1 cellular context compared by ENCODE assay signal in the genomic region with DNA sequence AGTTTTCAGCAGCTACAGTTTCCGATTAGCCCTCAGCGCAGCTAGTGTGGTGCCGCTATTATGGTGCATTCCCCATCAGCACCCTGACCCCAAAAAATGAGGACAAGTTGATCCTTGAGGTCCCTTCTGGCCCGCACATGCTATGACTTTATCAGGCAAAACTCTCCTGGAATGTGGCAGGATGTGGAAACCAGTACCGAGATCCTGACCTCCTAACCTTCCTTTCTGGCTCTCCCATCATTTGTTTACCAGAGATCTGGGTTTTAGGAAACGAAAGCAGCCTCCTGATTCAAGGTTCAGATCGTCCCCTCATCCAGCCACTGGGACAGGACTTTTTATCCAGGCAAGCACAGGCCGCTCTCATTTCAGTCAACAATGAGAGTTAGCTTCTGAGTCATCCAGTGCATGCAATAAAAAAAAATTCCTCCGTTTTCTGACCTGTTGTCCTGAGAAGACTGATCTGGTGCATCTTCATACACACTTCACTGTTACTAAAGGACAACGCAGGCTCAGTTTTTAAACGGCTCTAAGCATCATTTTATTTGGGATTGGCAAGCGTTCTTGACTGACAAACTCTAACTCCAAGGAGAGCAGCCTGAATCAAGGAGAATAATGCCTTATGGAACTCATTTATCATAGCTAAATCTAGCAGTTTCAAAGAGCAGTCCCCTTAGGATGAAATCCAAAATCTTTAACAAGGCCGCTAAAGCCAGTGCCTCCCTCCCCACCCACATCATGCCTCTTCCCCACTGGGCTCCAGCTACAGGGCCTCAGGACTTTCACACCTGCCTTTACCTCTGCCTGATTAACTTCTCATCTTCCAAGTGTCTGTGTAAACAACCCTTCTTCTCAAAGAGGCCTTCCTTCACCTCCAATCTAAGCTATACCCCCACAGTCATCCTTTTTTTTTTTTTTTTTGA.
TF ChIP-seq lines count a peak whose summit lies in the region.

No MANE protein-coding gene starts in this region.

TF ChIP-seq in HepG2, 621 proteins besides CTCF, POLR2A, EP300 and RAD21 (continued from another document and continues in another):
- TF ChIP-seq ZNF615 (CRISPR knock-in tag; IDR thresholded peaks at IDR 0.05; ENCODE audit: borderline replicate concordance) (0 out of 2 replicates have a peak, but pooled peaks have one; percentile 48), RBM39 (IDR thresholded peaks at IDR 0.05; ENCODE audit: low read depth, low read length, poor library complexity, severe bottlenecking) (no peak), ZNF549 (CRISPR knock-in tag; IDR thresholded peaks at IDR 0.05) (no peak), RFX1 (IDR thresholded peaks at IDR 0.05) (no peak), PAF1 (CRISPR knock-in tag; IDR thresholded peaks at IDR 0.05) (no peak), MTA3 (CRISPR knock-in tag; IDR thresholded peaks at IDR 0.05) (no peak), SNAI1 (CRISPR knock-in tag; IDR thresholded peaks at IDR 0.05; ENCODE audit: borderline replicate concordance) (no peak), SRSF4 (IDR thresholded peaks at IDR 0.05; ENCODE audit: low read depth, low read length, poor library complexity, severe bottlenecking) (no peak), ZNF552 (CRISPR knock-in tag; IDR thresholded peaks at IDR 0.05; ENCODE audit: borderline replicate concordance) (no peak), MXD4 (CRISPR knock-in tag; IDR thresholded peaks at IDR 0.05) (no peak; the same call in 1 of the 2 replicates), ELF1 (CRISPR knock-in tag; IDR thresholded peaks at IDR 0.05) (peak; percentile 12; the same call in 1 of the 2 replicates), ZNF556 (CRISPR knock-in tag; IDR thresholded peaks at IDR 0.05; ENCODE audit: borderline replicate concordance) (peak; percentile 74; the same call in 1 of the 2 replicates), ZNF761 (CRISPR knock-in tag; conservative IDR thresholded peaks at IDR 0.05) (peak; percentile 33; the same call in 1 of the 2 replicates), ADNP (CRISPR knock-in tag; IDR thresholded peaks at IDR 0.05) (no peak), HOXA5 (CRISPR knock-in tag; IDR thresholded peaks at IDR 0.05) (0 out of 2 replicates have a peak, but pooled peaks have one; percentile 39), TBP (CRISPR knock-in tag; IDR thresholded peaks at IDR 0.05) (no peak), SATB2 (CRISPR knock-in tag; IDR thresholded peaks at IDR 0.05) (no peak), ZNF572 (CRISPR knock-in tag; IDR thresholded peaks at IDR 0.05) (no peak), ZKSCAN1 (IDR thresholded peaks at IDR 0.05; ENCODE audit: low read length) (peak; percentile 46; the same call in 1 of the 2 replicates), ZNF672 (CRISPR knock-in tag; IDR thresholded peaks at IDR 0.05) (no peak), ZNF367 (CRISPR knock-in tag; IDR thresholded peaks at IDR 0.05; ENCODE audit: borderline replicate concordance) (no peak), CCAR2 (optimal IDR thresholded peaks at IDR 0.05; ENCODE audit: low read depth, low read length) (no peak), PCBP1 (IDR thresholded peaks at IDR 0.05; ENCODE audit: borderline replicate concordance, low read depth, low read length) (no peak), YEATS4 (CRISPR knock-in tag; IDR thresholded peaks at IDR 0.05; ENCODE audit: borderline replicate concordance) (peak; percentile 59; the same call in 1 of the 2 replicates), ZSCAN29 (CRISPR knock-in tag; conservative IDR thresholded peaks at IDR 0.05) (peak; percentile 75; the same call in 1 of the 2 replicates), SOX6 (IDR thresholded peaks at IDR 0.05) (no peak), SOX6 (CRISPR knock-in tag; IDR thresholded peaks at IDR 0.05) (peak; percentile 92), KLF6 (CRISPR knock-in tag; IDR thresholded peaks at IDR 0.05) (no peak), ZNF501 (CRISPR knock-in tag; IDR thresholded peaks at IDR 0.05) (no peak; the same call in 1 of the 2 replicates), ZNF569 (CRISPR knock-in tag; IDR thresholded peaks at IDR 0.05; ENCODE audit: borderline replicate concordance) (no peak), ZNF660 (CRISPR knock-in tag; IDR thresholded peaks at IDR 0.05; ENCODE audit: borderline replicate concordance, low read depth) (no peak), KAT2B (IDR thresholded peaks at IDR 0.05; ENCODE audit: borderline replicate concordance, low read depth, low read length) (no peak), PAWR (CRISPR knock-in tag; IDR thresholded peaks at IDR 0.05; ENCODE audit: borderline replicate concordance) (no peak), BRCA1 (CRISPR knock-in tag; IDR thresholded peaks at IDR 0.05) (no peak; the same call in 1 of the 2 replicates), CBFB (CRISPR knock-in tag; IDR thresholded peaks at IDR 0.05) (no peak), KLF12 (CRISPR knock-in tag; IDR thresholded peaks at IDR 0.05; ENCODE audit: borderline replicate concordance) (no peak), MIER2 (CRISPR knock-in tag; IDR thresholded peaks at IDR 0.05) (peak; percentile 32; the same call in 1 of the 2 replicates), MED8 (CRISPR knock-in tag; IDR thresholded peaks at IDR 0.05; ENCODE audit: insufficient replicate concordance) (no peak), HIVEP1 (CRISPR knock-in tag; IDR thresholded peaks at IDR 0.05) (peak; percentile 57; the same call in 1 of the 2 replicates), MYC (CRISPR knock-in tag; IDR thresholded peaks at IDR 0.05; ENCODE audit: borderline replicate concordance) (peak; percentile 71), ZNF207 (IDR thresholded peaks at IDR 0.05; ENCODE audit: borderline replicate concordance) (no peak), ARNTL (CRISPR knock-in tag; IDR thresholded peaks at IDR 0.05) (0 out of 2 replicates have a peak, but pooled peaks have one; percentile 43), ZNF550 (CRISPR knock-in tag; IDR thresholded peaks at IDR 0.05; ENCODE audit: borderline replicate concordance) (no peak), REPIN1 (CRISPR knock-in tag; IDR thresholded peaks at IDR 0.05; ENCODE audit: borderline replicate concordance, low read depth) (no peak), TEAD3 (CRISPR knock-in tag; optimal IDR thresholded peaks at IDR 0.05; ENCODE audit: borderline replicate concordance) (peak; percentile 99), NCOA2 (CRISPR knock-in tag; IDR thresholded peaks at IDR 0.05) (peak; percentile 86), CREB1 (IDR thresholded peaks at IDR 0.05) (no peak), CREB1 (CRISPR knock-in tag; IDR thresholded peaks at IDR 0.05) (no peak), RNF2 (conservative IDR thresholded peaks at IDR 0.05; ENCODE audit: low read depth) (no peak), ZNF256 (CRISPR knock-in tag; conservative IDR thresholded peaks at IDR 0.05) (no peak; the same call in 1 of the 2 replicates), ZFX (CRISPR knock-in tag; IDR thresholded peaks at IDR 0.05; ENCODE audit: low read depth) (peak; percentile 68), ZFP37 (CRISPR knock-in tag; IDR thresholded peaks at IDR 0.05; ENCODE audit: borderline replicate concordance) (no peak)
- TF ChIP-seq, protein P1, sequence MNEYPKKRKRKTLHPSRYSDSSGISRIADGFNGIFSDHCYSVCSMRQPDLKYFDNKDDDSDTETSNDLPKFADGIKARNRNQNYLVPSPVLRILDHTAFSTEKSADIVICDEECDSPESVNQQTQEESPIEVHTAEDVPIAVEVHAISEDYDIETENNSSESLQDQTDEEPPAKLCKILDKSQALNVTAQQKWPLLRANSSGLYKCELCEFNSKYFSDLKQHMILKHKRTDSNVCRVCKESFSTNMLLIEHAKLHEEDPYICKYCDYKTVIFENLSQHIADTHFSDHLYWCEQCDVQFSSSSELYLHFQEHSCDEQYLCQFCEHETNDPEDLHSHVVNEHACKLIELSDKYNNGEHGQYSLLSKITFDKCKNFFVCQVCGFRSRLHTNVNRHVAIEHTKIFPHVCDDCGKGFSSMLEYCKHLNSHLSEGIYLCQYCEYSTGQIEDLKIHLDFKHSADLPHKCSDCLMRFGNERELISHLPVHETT (CRISPR knock-in tag; conservative IDR thresholded peaks at IDR 0.05) = 0 out of 2 replicates have a peak, but pooled peaks have one; percentile 26
- TF ChIP-seq, protein P2, sequence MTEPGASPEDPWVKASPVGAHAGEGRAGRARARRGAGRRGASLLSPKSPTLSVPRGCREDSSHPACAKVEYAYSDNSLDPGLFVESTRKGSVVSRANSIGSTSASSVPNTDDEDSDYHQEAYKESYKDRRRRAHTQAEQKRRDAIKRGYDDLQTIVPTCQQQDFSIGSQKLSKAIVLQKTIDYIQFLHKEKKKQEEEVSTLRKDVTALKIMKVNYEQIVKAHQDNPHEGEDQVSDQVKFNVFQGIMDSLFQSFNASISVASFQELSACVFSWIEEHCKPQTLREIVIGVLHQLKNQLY (CRISPR knock-in tag; IDR thresholded peaks at IDR 0.05) = no peak; the same call in 1 of the 2 replicates
- TF ChIP-seq, protein P3, sequence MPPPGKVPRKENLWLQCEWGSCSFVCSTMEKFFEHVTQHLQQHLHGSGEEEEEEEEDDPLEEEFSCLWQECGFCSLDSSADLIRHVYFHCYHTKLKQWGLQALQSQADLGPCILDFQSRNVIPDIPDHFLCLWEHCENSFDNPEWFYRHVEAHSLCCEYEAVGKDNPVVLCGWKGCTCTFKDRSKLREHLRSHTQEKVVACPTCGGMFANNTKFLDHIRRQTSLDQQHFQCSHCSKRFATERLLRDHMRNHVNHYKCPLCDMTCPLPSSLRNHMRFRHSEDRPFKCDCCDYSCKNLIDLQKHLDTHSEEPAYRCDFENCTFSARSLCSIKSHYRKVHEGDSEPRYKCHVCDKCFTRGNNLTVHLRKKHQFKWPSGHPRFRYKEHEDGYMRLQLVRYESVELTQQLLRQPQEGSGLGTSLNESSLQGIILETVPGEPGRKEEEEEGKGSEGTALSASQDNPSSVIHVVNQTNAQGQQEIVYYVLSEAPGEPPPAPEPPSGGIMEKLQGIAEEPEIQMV (CRISPR knock-in tag; IDR thresholded peaks at IDR 0.05; ENCODE audit: low read depth) = no peak
- TF ChIP-seq, protein P4, sequence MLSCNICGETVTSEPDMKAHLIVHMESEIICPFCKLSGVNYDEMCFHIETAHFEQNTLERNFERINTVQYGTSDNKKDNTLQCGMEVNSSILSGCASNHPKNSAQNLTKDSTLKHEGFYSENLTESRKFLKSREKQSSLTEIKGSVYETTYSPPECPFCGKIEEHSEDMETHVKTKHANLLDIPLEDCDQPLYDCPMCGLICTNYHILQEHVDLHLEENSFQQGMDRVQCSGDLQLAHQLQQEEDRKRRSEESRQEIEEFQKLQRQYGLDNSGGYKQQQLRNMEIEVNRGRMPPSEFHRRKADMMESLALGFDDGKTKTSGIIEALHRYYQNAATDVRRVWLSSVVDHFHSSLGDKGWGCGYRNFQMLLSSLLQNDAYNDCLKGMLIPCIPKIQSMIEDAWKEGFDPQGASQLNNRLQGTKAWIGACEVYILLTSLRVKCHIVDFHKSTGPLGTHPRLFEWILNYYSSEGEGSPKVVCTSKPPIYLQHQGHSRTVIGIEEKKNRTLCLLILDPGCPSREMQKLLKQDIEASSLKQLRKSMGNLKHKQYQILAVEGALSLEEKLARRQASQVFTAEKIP (CRISPR knock-in tag; IDR thresholded peaks at IDR 0.05; ENCODE audit: borderline replicate concordance) = no peak
- TF ChIP-seq, protein P5, sequence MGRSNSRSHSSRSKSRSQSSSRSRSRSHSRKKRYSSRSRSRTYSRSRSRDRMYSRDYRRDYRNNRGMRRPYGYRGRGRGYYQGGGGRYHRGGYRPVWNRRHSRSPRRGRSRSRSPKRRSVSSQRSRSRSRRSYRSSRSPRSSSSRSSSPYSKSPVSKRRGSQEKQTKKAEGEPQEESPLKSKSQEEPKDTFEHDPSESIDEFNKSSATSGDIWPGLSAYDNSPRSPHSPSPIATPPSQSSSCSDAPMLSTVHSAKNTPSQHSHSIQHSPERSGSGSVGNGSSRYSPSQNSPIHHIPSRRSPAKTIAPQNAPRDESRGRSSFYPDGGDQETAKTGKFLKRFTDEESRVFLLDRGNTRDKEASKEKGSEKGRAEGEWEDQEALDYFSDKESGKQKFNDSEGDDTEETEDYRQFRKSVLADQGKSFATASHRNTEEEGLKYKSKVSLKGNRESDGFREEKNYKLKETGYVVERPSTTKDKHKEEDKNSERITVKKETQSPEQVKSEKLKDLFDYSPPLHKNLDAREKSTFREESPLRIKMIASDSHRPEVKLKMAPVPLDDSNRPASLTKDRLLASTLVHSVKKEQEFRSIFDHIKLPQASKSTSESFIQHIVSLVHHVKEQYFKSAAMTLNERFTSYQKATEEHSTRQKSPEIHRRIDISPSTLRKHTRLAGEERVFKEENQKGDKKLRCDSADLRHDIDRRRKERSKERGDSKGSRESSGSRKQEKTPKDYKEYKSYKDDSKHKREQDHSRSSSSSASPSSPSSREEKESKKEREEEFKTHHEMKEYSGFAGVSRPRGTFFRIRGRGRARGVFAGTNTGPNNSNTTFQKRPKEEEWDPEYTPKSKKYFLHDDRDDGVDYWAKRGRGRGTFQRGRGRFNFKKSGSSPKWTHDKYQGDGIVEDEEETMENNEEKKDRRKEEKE (IDR thresholded peaks at IDR 0.05) = no peak
- TF ChIP-seq, protein P6, sequence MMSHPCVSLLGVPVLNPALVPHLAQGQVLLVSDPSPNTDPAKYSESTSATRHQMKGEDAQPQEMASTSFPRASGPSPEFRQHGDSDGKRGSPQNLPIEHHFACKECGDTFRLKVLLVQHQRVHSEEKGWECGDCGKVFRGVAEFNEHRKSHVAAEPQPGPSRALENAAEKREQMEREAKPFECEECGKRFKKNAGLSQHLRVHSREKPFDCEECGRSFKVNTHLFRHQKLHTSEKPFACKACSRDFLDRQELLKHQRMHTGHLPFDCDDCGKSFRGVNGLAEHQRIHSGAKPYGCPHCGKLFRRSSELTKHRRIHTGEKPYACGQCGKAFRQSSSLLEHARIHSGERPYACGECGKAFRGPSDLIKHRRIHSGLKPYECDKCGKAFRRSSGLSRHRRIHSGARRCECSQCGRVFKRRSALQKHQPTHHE (CRISPR knock-in tag; IDR thresholded peaks at IDR 0.05; ENCODE audit: borderline replicate concordance) = no peak; the same call in 1 of the 2 replicates
